In the genomic region with DNA sequence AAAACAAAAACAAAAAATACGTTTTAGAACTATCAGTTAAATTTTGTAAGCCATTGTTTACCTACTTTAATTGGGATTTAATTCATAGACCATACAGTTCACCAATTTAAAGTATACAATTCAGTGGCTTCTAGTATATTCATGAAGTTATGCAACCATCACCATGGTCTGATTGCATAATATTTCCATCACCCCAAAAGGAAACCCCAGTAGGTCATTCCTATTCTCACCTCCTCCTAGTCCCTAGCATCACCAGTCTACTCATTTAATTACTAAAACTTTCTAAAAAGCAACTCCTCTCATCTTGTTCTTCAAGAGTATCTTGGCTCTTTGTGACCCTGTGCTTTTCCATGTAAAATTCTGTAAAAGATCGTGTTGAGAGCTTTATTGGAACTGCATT, we compare ENCODE assay signal across 20 cellular contexts.
"Had no signal": no experiment of that assay in that cellular context is flagged by ENCODE, and none has a peak within 500 bp of the region (broad histone marks: within the 10 kb centered on the region; RNA-seq: fewer than 3 reads in every experiment).

No MANE protein-coding gene starts in this region.

- H3K9me3 Mint-ChIP-seq: activated CD4-positive, alpha-beta T cell treated with anti-CD3 and anti-CD28 coated beads, Interleukin-2, amount 10 ng/mL, durations not matched to agents 24 days and 14 days; nephron progenitor cell; stimulated activated naive B cell treated with anti-CD40 and anti-IgM and Interleukin-4, amounts not matched to agents 10 μg/mL and 1 μg/mL and 100 μg/mL, for 72 hours had no signal

- H3K27ac ChIP-seq: gastrocnemius medialis, spleen, tibial artery had no signal

- H3K4me3 ChIP-seq: gastrocnemius medialis, lung, spleen, tibial artery had no signal

- H3K9me3 ChIP-seq: gastrocnemius medialis, spleen, tibial artery had no signal

- DNase-seq: activated CD4-positive, alpha-beta T cell treated with anti-CD3 and anti-CD28 coated beads, Interleukin-2, amount 10 ng/mL, durations not matched to agents 24 days and 14 days; activated CD4-positive, CD25-positive, alpha-beta regulatory T cell; activated naive CD4-positive, alpha-beta T cell; cerebellar nuclear complex; cortex of kidney; gastrocnemius medialis; head of caudate nucleus; kidney; nephron progenitor cell; nucleus accumbens; spleen; stimulated activated CD4-positive, alpha-beta T cell treated with anti-CD3 and anti-CD28 coated beads, Interleukin-4, amount 100 ng/mL, for 4 hours; stimulated activated naive B cell treated with anti-CD40 and anti-IgM and Interleukin-4, amounts not matched to agents 10 μg/mL and 1 μg/mL and 100 μg/mL, for 72 hours; substantia nigra; T-helper 9 cell; tibial artery had no signal

- H3K27ac Mint-ChIP-seq: activated CD4-positive, alpha-beta T cell treated with anti-CD3 and anti-CD28 coated beads, Interleukin-2, amount 10 ng/mL, durations not matched to agents 24 days and 14 days; nephron progenitor cell; stimulated activated naive B cell treated with anti-CD40 and anti-IgM and Interleukin-4, amounts not matched to agents 10 μg/mL and 1 μg/mL and 100 μg/mL, for 72 hours had no signal

- H3K27me3 ChIP-seq: gastrocnemius medialis, spleen, tibial artery had no signal

- H3K4me3 Mint-ChIP-seq: activated CD4-positive, alpha-beta T cell treated with anti-CD3 and anti-CD28 coated beads, Interleukin-2, amount 10 ng/mL, durations not matched to agents 24 days and 14 days; mesothelial cell of epicardium; nephron progenitor cell; stimulated activated naive B cell treated with anti-CD40 and anti-IgM and Interleukin-4, amounts not matched to agents 10 μg/mL and 1 μg/mL and 100 μg/mL, for 72 hours had no signal

- ATAC-seq: gastrocnemius medialis; left lobe of liver; stimulated activated naive B cell treated with anti-CD40 and anti-IgM and Interleukin-4, amounts not matched to agents 10 μg/mL and 1 μg/mL and 100 μg/mL, for 72 hours had no signal

- H3K27me3 Mint-ChIP-seq: activated CD4-positive, alpha-beta T cell treated with anti-CD3 and anti-CD28 coated beads, Interleukin-2, amount 10 ng/mL, durations not matched to agents 24 days and 14 days; stimulated activated naive B cell treated with anti-CD40 and anti-IgM and Interleukin-4, amounts not matched to agents 10 μg/mL and 1 μg/mL and 100 μg/mL, for 72 hours had no signal

- FAIRE-seq: bronchial epithelial cell, kidney had no signal

- H3K36me3 ChIP-seq: gastrocnemius medialis, tibial artery had no signal
